2 cellular contexts compared by ENCODE assay signal in the genomic region with DNA sequence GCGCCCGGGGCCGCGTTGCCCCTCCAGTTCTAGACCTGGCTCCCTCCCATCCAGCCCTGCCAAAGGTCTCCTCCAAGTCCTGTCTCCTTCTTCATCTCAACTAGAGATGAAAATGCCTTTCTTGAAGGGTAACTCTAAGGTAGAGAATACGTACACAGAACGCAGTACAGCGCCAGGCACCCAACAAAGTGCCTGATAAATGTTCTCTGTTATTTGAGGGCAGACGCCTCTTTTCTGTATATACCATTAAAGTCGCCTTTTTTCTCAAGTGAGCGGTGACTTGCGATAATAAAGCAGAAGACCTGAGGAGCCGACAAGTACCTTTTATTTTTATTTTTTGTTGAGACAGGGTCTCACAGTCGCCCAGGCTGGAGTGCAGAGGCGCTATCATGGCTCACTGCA.
TF ChIP-seq lines count a peak whose summit lies in the region.

No MANE protein-coding gene starts in this region.

TF ChIP-seq in SK-N-SH, 30 proteins besides CTCF, POLR2A, EP300 and RAD21 (continued from another document):
- TF ChIP-seq, protein P1, sequence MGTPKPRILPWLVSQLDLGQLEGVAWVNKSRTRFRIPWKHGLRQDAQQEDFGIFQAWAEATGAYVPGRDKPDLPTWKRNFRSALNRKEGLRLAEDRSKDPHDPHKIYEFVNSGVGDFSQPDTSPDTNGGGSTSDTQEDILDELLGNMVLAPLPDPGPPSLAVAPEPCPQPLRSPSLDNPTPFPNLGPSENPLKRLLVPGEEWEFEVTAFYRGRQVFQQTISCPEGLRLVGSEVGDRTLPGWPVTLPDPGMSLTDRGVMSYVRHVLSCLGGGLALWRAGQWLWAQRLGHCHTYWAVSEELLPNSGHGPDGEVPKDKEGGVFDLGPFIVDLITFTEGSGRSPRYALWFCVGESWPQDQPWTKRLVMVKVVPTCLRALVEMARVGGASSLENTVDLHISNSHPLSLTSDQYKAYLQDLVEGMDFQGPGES (IDR thresholded peaks at IDR 0.05; ENCODE audit: low read depth, low read length), result no peak
- TF ChIP-seq POLR2AphosphoS5 (IDR thresholded peaks at IDR 0.05; ENCODE audit: low read depth, low read length) (no peak), FOXJ3 (CRISPR knock-in tag; IDR thresholded peaks at IDR 0.05) (no peak), TEAD4 (IDR thresholded peaks at IDR 0.05; ENCODE audit: borderline replicate concordance, insufficient read depth) (no peak), JUND (IDR thresholded peaks at IDR 0.05) (no peak), RCOR1 (IDR thresholded peaks at IDR 0.05; ENCODE audit: low read length) (no peak), GATA2 (CRISPR knock-in tag; IDR thresholded peaks at IDR 0.05) (no peak), NFIC (IDR thresholded peaks at IDR 0.05; ENCODE audit: borderline replicate concordance) (no peak), EZH2phosphoT487 (IDR thresholded peaks at IDR 0.05; ENCODE audit: borderline replicate concordance, low read depth) (no peak), TAF1 (IDR thresholded peaks at IDR 0.05; ENCODE audit: borderline replicate concordance, low read depth, low read length) (no peak)
- TF ChIP-seq, protein P2, sequence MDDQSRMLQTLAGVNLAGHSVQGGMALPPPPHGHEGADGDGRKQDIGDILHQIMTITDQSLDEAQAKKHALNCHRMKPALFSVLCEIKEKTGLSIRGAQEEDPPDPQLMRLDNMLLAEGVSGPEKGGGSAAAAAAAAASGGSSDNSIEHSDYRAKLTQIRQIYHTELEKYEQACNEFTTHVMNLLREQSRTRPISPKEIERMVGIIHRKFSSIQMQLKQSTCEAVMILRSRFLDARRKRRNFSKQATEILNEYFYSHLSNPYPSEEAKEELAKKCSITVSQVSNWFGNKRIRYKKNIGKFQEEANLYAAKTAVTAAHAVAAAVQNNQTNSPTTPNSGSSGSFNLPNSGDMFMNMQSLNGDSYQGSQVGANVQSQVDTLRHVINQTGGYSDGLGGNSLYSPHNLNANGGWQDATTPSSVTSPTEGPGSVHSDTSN (IDR thresholded peaks at IDR 0.05), result no peak
- TF ChIP-seq, protein P3, sequence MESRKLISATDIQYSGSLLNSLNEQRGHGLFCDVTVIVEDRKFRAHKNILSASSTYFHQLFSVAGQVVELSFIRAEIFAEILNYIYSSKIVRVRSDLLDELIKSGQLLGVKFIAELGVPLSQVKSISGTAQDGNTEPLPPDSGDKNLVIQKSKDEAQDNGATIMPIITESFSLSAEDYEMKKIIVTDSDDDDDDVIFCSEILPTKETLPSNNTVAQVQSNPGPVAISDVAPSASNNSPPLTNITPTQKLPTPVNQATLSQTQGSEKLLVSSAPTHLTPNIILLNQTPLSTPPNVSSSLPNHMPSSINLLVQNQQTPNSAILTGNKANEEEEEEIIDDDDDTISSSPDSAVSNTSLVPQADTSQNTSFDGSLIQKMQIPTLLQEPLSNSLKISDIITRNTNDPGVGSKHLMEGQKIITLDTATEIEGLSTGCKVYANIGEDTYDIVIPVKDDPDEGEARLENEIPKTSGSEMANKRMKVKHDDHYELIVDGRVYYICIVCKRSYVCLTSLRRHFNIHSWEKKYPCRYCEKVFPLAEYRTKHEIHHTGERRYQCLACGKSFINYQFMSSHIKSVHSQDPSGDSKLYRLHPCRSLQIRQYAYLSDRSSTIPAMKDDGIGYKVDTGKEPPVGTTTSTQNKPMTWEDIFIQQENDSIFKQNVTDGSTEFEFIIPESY (IDR thresholded peaks at IDR 0.05; ENCODE audit: borderline replicate concordance, low read depth), result no peak
TF ChIP-seq in SK-N-SH: peak in this region for 0.

TF ChIP-seq in SK-N-SH treated with all-trans-retinoic acid at 6 μM for 48 hours, 23 proteins besides CTCF, POLR2A, EP300 and RAD21 (continued from another document):
- TF ChIP-seq, protein P4, sequence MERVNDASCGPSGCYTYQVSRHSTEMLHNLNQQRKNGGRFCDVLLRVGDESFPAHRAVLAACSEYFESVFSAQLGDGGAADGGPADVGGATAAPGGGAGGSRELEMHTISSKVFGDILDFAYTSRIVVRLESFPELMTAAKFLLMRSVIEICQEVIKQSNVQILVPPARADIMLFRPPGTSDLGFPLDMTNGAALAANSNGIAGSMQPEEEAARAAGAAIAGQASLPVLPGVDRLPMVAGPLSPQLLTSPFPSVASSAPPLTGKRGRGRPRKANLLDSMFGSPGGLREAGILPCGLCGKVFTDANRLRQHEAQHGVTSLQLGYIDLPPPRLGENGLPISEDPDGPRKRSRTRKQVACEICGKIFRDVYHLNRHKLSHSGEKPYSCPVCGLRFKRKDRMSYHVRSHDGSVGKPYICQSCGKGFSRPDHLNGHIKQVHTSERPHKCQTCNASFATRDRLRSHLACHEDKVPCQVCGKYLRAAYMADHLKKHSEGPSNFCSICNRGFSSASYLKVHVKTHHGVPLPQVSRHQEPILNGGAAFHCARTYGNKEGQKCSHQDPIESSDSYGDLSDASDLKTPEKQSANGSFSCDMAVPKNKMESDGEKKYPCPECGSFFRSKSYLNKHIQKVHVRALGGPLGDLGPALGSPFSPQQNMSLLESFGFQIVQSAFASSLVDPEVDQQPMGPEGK (CRISPR knock-in tag; IDR thresholded peaks at IDR 0.05; ENCODE audit: borderline replicate concordance), result no peak
- TF ChIP-seq ZNF8 (CRISPR knock-in tag; IDR thresholded peaks at IDR 0.05), result no peak
- no peak for TF ChIP-seq BACH2 (CRISPR knock-in tag; IDR thresholded peaks at IDR 0.05; ENCODE audit: borderline replicate concordance)
- no peak for TF ChIP-seq ARNTL (CRISPR knock-in tag; IDR thresholded peaks at IDR 0.05; ENCODE audit: borderline replicate concordance, low read depth)
- TF ChIP-seq, protein P5, sequence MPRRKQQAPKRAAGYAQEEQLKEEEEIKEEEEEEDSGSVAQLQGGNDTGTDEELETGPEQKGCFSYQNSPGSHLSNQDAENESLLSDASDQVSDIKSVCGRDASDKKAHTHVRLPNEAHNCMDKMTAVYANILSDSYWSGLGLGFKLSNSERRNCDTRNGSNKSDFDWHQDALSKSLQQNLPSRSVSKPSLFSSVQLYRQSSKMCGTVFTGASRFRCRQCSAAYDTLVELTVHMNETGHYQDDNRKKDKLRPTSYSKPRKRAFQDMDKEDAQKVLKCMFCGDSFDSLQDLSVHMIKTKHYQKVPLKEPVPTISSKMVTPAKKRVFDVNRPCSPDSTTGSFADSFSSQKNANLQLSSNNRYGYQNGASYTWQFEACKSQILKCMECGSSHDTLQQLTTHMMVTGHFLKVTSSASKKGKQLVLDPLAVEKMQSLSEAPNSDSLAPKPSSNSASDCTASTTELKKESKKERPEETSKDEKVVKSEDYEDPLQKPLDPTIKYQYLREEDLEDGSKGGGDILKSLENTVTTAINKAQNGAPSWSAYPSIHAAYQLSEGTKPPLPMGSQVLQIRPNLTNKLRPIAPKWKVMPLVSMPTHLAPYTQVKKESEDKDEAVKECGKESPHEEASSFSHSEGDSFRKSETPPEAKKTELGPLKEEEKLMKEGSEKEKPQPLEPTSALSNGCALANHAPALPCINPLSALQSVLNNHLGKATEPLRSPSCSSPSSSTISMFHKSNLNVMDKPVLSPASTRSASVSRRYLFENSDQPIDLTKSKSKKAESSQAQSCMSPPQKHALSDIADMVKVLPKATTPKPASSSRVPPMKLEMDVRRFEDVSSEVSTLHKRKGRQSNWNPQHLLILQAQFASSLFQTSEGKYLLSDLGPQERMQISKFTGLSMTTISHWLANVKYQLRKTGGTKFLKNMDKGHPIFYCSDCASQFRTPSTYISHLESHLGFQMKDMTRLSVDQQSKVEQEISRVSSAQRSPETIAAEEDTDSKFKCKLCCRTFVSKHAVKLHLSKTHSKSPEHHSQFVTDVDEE (CRISPR knock-in tag; IDR thresholded peaks at IDR 0.05), result no peak
- TF ChIP-seq, protein P6, sequence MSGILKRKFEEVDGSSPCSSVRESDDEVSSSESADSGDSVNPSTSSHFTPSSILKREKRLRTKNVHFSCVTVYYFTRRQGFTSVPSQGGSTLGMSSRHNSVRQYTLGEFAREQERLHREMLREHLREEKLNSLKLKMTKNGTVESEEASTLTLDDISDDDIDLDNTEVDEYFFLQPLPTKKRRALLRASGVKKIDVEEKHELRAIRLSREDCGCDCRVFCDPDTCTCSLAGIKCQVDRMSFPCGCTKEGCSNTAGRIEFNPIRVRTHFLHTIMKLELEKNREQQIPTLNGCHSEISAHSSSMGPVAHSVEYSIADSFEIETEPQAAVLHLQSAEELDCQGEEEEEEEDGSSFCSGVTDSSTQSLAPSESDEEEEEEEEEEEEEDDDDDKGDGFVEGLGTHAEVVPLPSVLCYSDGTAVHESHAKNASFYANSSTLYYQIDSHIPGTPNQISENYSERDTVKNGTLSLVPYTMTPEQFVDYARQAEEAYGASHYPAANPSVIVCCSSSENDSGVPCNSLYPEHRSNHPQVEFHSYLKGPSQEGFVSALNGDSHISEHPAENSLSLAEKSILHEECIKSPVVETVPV (CRISPR knock-in tag; IDR thresholded peaks at IDR 0.05), result no peak
- TF ChIP-seq, protein P7, sequence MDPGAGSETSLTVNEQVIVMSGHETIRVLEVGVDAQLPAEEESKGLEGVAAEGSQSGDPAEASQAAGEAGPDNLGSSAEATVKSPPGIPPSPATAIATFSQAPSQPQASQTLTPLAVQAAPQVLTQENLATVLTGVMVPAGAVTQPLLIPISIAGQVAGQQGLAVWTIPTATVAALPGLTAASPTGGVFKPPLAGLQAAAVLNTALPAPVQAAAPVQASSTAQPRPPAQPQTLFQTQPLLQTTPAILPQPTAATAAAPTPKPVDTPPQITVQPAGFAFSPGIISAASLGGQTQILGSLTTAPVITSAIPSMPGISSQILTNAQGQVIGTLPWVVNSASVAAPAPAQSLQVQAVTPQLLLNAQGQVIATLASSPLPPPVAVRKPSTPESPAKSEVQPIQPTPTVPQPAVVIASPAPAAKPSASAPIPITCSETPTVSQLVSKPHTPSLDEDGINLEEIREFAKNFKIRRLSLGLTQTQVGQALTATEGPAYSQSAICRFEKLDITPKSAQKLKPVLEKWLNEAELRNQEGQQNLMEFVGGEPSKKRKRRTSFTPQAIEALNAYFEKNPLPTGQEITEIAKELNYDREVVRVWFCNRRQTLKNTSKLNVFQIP (CRISPR knock-in tag; IDR thresholded peaks at IDR 0.05; ENCODE audit: borderline replicate concordance, low read depth), result no peak
- no peak for TF ChIP-seq ZC3H10 (CRISPR knock-in tag; IDR thresholded peaks at IDR 0.05)
- no peak for TF ChIP-seq ISL1 (CRISPR knock-in tag; IDR thresholded peaks at IDR 0.05)
- TF ChIP-seq OSR1 (CRISPR knock-in tag; IDR thresholded peaks at IDR 0.05), result no peak
- no peak for TF ChIP-seq ZNF565 (CRISPR knock-in tag; conservative IDR thresholded peaks at IDR 0.05; ENCODE audit: low read depth)
- no peak for TF ChIP-seq ZFP30 (CRISPR knock-in tag; IDR thresholded peaks at IDR 0.05)
